4 cellular contexts compared by ENCODE assay signal in the genomic region with DNA sequence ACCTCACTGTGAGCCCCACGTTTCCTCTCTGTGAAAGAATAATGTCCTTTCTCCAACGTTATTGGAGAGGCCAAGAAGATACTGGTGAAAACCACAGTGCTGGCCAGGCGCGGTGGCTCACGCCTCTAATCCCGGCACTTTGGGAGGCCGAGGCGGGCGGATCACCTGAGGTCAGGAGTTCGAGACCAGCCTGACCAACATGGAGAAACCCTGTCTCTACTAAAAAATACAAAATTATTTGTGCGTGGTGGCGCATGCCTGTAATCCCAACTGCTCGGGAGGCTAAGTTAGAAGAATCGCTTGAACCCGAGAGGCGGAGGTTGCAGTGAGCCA. TPM values are rescaled to one million over a fixed set of nuclear protein-coding genes. Genes with fewer than 3 reads are reported as not detected.
"Had no signal": no experiment of that assay in that cellular context is flagged by ENCODE, and none has a peak within 500 bp of the region (broad histone marks: within the 10 kb centered on the region; RNA-seq: fewer than 3 reads in every experiment).

No MANE protein-coding gene starts in this region.

RNA-seq across cellular contexts. Expression of a gene that starts 11.6 kb away (rescaled TPM):
- total RNA-seq: GM23248 had no signal
- polyA plus RNA-seq: GM23248 had no signal

RNA-seq across cellular contexts. Expression of a gene that starts 34.9 kb away (rescaled TPM):
- total RNA-seq: GM23248, H1, H9 had no signal
- polyA plus RNA-seq: GM23248, H1, IgD-negative memory B cell had no signal

RNA-seq across cellular contexts. Expression of a gene that starts 44.8 kb away (rescaled TPM):
- polyA plus RNA-seq: IgD-negative memory B cell had no signal
